Comparison of ENCODE assay signal across 10 cellular contexts in genomic region chr7:122717356-122718089, GRCh38. TPM values are rescaled to one million over a fixed set of nuclear protein-coding genes. Genes with fewer than 3 reads are reported as not detected.
"Had no signal": no experiment of that assay in that cellular context is flagged by ENCODE, and none has a peak within 500 bp of the region (broad histone marks: within the 10 kb centered on the region; RNA-seq: fewer than 3 reads in every experiment).

No MANE protein-coding gene starts in this region.

- H3K4me3 Mint-ChIP-seq: HFFc6 had no signal

- H3K36me3 ChIP-seq: HAP-1 had no signal

- H3K4me1 ChIP-seq: HAP-1 had no signal

- DNase-seq: GOT3, H7, HFFc6, IMR-90 had no signal

- ATAC-seq: HCT116, K562 had no signal

- FAIRE-seq: HTR-8/SVneo, K562 had no signal

- H3K27ac Mint-ChIP-seq: HFFc6 had no signal

- H3K9me3 ChIP-seq: HAP-1 had no signal

- H3K4me3 ChIP-seq: HAP-1, K562 had no signal

RNA-seq across cellular contexts. Expression of gene RNF148, which starts 14.8 kb away (rescaled TPM):
- total RNA-seq: H7, HFFc6, IMR-90, K562 had no signal
- polyA plus RNA-seq: IMR-90, K562 had no signal

RNA-seq across cellular contexts. Expression of gene RNF133, which starts 18.6 kb away (rescaled TPM):
- total RNA-seq: H4, H7, HFFc6, HT-29, IMR-90, K562 had no signal
- polyA plus RNA-seq: IMR-90, K562 had no signal
